In the genomic region with DNA sequence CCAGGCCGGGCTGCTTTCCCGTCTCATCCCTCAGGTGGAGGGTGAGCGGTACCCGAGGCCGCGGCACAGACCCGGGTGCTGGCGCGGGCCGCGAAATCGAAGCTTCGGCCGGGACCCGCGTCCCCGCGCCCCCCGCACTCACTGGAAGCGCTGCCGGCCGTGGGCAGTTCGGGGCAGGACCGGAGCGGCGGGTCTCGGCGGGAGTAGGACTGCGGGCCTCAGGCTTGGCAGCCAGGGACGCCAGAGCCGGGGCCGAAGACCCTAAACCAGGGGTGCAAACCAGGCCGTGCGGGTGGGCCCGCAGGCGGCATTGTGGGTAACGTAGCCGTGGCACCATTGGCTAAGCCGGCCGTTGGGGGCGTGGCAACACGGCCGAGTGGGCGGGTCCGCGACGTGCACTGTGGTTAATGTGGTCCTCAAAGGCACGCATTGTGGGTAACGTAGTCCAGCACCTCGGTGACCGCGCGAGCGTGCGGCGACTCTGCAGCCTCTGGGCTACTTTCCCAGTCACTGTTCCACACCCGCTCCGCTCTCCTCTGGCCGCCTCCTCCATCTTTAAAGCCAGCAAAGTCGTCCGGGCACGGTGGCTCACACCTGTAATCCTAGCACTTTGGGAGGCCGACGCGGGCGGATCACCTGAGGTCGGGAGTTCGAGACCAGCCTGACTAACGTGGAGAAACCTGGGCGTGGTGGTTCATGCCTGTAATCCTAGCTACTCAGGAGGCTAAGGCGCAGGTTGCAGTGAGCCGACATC, we compare ENCODE assay signal across 8 cellular contexts. TPM values are rescaled to one million over a fixed set of nuclear protein-coding genes. Genes with fewer than 3 reads are reported as not detected.
DNase-seq lines count a peak whose midpoint lies in the region; ATAC-seq and TF ChIP-seq lines count a peak whose summit lies in the region.

A gene (minus strand): TSS at position 288 of the 754 bp plus-strand sequence. CDS start 1,184 bp downstream, outside the sequence.

- TF ChIP-seq EP300 in transverse colon (IDR thresholded peaks at IDR 0.05; ENCODE audit: low read depth) = no peak

- peak within 1 kb of the TSS; percentile 95 for H3K18ac ChIP-seq in trophoblast cell (ENCODE audit: low read length)

- intact Hi-C loops in cardiac septum (cut with DNase I) = loop anchor here (1.0 to 10.0 kb wide), 2 partner anchors 35 to 188 kb away; a partner anchor contains a TSS
- intact Hi-C loops in transverse colon (cut with DNase I; ENCODE audit: low total_unique reads) = loop anchor here (5.0 kb wide), 1 partner anchor 35 kb away; a partner anchor contains a TSS

- H3K9me3 ChIP-seq in adipocyte (ENCODE audit: control insufficient read depth, low read length) (no peaks in the 10 kb centered on the region), trophoblast cell (ENCODE audit: insufficient read depth, low read depth, low read length) (peaks cover 2% of the 10 kb centered on the region), transverse colon (no peaks in the 10 kb centered on the region)

- TF ChIP-seq POLR2A in transverse colon (IDR thresholded peaks at IDR 0.05) = peak; percentile 69

- H3K4me2 ChIP-seq in trophoblast cell (ENCODE audit: low read length) = peak within 1 kb of the TSS; percentile 96

- H3K79me2 ChIP-seq in trophoblast cell (ENCODE audit: control insufficient read depth, insufficient read depth, low read length, poor library complexity) = peaks cover 7% of the 10 kb centered on the region

- no peak within 1 kb of the TSS for H3K23ac ChIP-seq in trophoblast cell (ENCODE audit: low read length)

- peak within 1 kb of the TSS; percentile 96 for H4K12ac ChIP-seq in trophoblast cell (ENCODE audit: low read depth, low read length)

- peak within 1 kb of the TSS; percentile 75 for H3K4ac ChIP-seq in trophoblast cell (ENCODE audit: low read depth, low read length)

- peak within 1 kb of the TSS; percentile 98 for H3K14ac ChIP-seq in trophoblast cell (ENCODE audit: low read length)

- peak within 1 kb of the TSS; percentile 80 for H2BK5ac ChIP-seq in trophoblast cell (ENCODE audit: low read depth, low read length, poor library complexity)

- H3K27me3 ChIP-seq in adipocyte (replicated peaks; ENCODE audit: control insufficient read depth, insufficient read depth, low read length) (no peaks in the 10 kb centered on the region), trophoblast cell (ENCODE audit: insufficient read depth, low read length) (no peaks in the 10 kb centered on the region), transverse colon (no peaks in the 10 kb centered on the region)

- peaks cover 22% of the 10 kb centered on the region for H3K36me3 ChIP-seq in adipocyte (ENCODE audit: control insufficient read depth, insufficient read depth, low read length, severe bottlenecking)
- peaks cover 28 to 31% of the 10 kb centered on the region in 2 experiments for H3K36me3 ChIP-seq in trophoblast cell (ENCODE audit: control insufficient read depth in 1 of 2, insufficient read depth in 2 of 2, low read length in 2 of 2)
- H3K36me3 ChIP-seq in transverse colon = peaks cover 0 to 6% (median under 1%) of the 10 kb centered on the region in 4 donors

- H4K91ac ChIP-seq in trophoblast cell (ENCODE audit: low read depth, low read length) = peak within 1 kb of the TSS; percentile 87

- peak; percentile 80 for ATAC-seq in HG02852 (IDR thresholded peaks at IDR 0.05; ENCODE audit: unreplicated experiment)

- peak within 1 kb of the TSS; percentile 82 for H2BK120ac ChIP-seq in trophoblast cell (ENCODE audit: insufficient read depth, low read length, poor library complexity)

- H3K9ac ChIP-seq in adipocyte (ENCODE audit: low read length) = peak within 1 kb of the TSS; percentile 99
- H3K9ac ChIP-seq in trophoblast cell (ENCODE audit: low read length) = peak within 1 kb of the TSS; percentile 91

- H3K27ac ChIP-seq in trophoblast cell (ENCODE audit: low read depth, low read length) (peak within 1 kb of the TSS; percentile 54), transverse colon (peak within 1 kb of the TSS; percentile 91 to 96 (median 93))

- H2BK12ac ChIP-seq in trophoblast cell (ENCODE audit: low read length) = no peak within 1 kb of the TSS

- TF ChIP-seq CTCF in GM13976 (IDR thresholded peaks at IDR 0.05; ENCODE audit: borderline replicate concordance, control extremely low read depth, extremely low read depth, insufficient read depth, missing control alignments) (no peak), transverse colon (IDR thresholded peaks at IDR 0.05) (no peak)

- H4K8ac ChIP-seq in trophoblast cell (ENCODE audit: low read depth, low read length) = peak within 1 kb of the TSS; percentile 97

- H3K4me1 ChIP-seq in adipocyte (ENCODE audit: control insufficient read depth, insufficient read depth, low read length) (peaks cover 20% of the 10 kb centered on the region), trophoblast cell (ENCODE audit: control insufficient read depth in 1 of 2, insufficient read depth in 2 of 2, low read length in 2 of 2) (peaks cover 9 to 14% of the 10 kb centered on the region in 2 experiments), transverse colon (peaks cover 11 to 37% (median 26%) of the 10 kb centered on the region in 4 donors)

- peak; percentile 97 for DNase-seq in GM13976 (ENCODE audit: low spot score)
- DNase-seq in NCI-H1436 treated with DMSO at 0.1 percent for 48 hours (lab: John Stamatoyannopoulos, UW) = peak; percentile 61
- DNase-seq in T follicular helper cell (ENCODE audit: low read depth) = peak; percentile 90
- peak; percentile 98 for DNase-seq in adipocyte (ENCODE audit: low read depth)
- DNase-seq in cardiac septum (ENCODE audit: low spot score) = peak; percentile 99
- DNase-seq in trophoblast cell = peak; percentile 97 to 99
- DNase-seq in transverse colon = peak; percentile 99

- in situ Hi-C loops in GM13976 (cut with MboI; ENCODE audit: low sequenced_read_pairs, unreplicated experiment) (no loop called here), transverse colon (cut with MboI; ENCODE audit: low pct_ligation_motif_present in 1 of 4, low pct_unique_long_range_greater_than_20kb in 1 of 4, low sequenced_read_pairs in 3 of 4) (no loop called here)

- peak within 1 kb of the TSS; percentile 46 for H2AK5ac ChIP-seq in trophoblast cell (ENCODE audit: low read length)

- H3K4me3 ChIP-seq in adipocyte (ENCODE audit: low read length) (peak within 1 kb of the TSS; percentile 96), trophoblast cell (ENCODE audit: low read depth, low read length) (peak within 1 kb of the TSS; percentile 99), transverse colon (peak within 1 kb of the TSS; percentile 73 to 96 (median 92))

- no CpG with 5 or more reads among the region's 72 CpGs for WGBS in trophoblast cell (ENCODE audit: extremely low coverage, insufficient coverage, insufficient read length)
- 3% methylated on average over 62 of the region's 72 CpGs; no CpG with 5 or more reads in 1 of the 2 donors for WGBS in transverse colon (ENCODE audit: low coverage in 1 of 2), 2 donors

- peak within 1 kb of the TSS; percentile 94 for H2AFZ ChIP-seq in trophoblast cell (ENCODE audit: insufficient read depth, low read length, poor library complexity)

- H3K79me1 ChIP-seq in trophoblast cell (ENCODE audit: low read length) = peaks cover 9% of the 10 kb centered on the region

RNA-seq across cellular contexts. Expression of the gene that starts here (rescaled TPM):
- total RNA-seq in cardiac septum = 7.2 TPM
- polyA plus RNA-seq in trophoblast cell (2013) = 5.0 and 5.6 TPM in 2 replicates
- total RNA-seq in transverse colon = 10 to 100 TPM in 3 of 4 donors, 1 to 10 TPM in 1; 9.7 to 31.2 (median 11.6) TPM

Comparison
In these comparisons a context has a peak if more than half of its experiments do, and no peak if none do; other contexts are left out.
1. Peak in every context shown above with its lines: DNase-seq, ATAC-seq, H3K4me3 ChIP-seq and H3K27ac ChIP-seq.